Comparison of ENCODE assay signal across 23 cellular contexts in genomic region chr15:56320861-56321260, GRCh38.
"Had no signal": no experiment of that assay in that cellular context is flagged by ENCODE, and none has a peak within 500 bp of the region (broad histone marks: within the 10 kb centered on the region; RNA-seq: fewer than 3 reads in every experiment).

No MANE protein-coding gene starts in this region.

- H3K27me3 Mint-ChIP-seq: dendritic cell treated with granulocyte-macrophage colony-stimulating factor and Interleukin-4, amounts not matched to agents 40 ng/mL and 50 ng/mL, for 4 days; memory B cell; stimulated activated naive CD8-positive, alpha-beta T cell treated with anti-CD3 and anti-CD28 coated beads, Interleukin-15, amount 100 ng/mL, for 72 hours; T-helper 17 cell had no signal

- H3K4me1 ChIP-seq: adrenal gland, prostate gland, vagina had no signal

- H3K4me3 Mint-ChIP-seq: activated T-helper 1 cell treated with anti-CD3 and anti-CD28 coated beads, Interleukin-12 subunit alpha, Interleukin-12 subunit beta, Interleukin-2, Interleukin-4 antibody, amounts not matched to agents 30 ng/mL and 10 ng/mL and 1 ng/mL, durations not matched to agents 14 hours and 24 hours and 36 hours; dendritic cell treated with granulocyte-macrophage colony-stimulating factor and Interleukin-4, amounts not matched to agents 40 ng/mL and 50 ng/mL, for 4 days; memory B cell; naive thymus-derived CD8-positive, alpha-beta T cell; stimulated activated naive CD8-positive, alpha-beta T cell treated with anti-CD3 and anti-CD28 coated beads, Interleukin-15, amount 100 ng/mL, for 72 hours; T-helper 17 cell had no signal

- H3K27me3 ChIP-seq: adrenal gland, suprapubic skin, vagina had no signal

- H3K27ac ChIP-seq: adrenal gland, prostate gland, skin epidermis, suprapubic skin, vagina, WERI-Rb-1 had no signal

- H3K36me3 ChIP-seq: adrenal gland, prostate gland, suprapubic skin, vagina, WERI-Rb-1 had no signal

- H3K4me1 Mint-ChIP-seq: naive thymus-derived CD8-positive, alpha-beta T cell; stimulated activated naive CD8-positive, alpha-beta T cell treated with anti-CD3 and anti-CD28 coated beads, Interleukin-15, amount 100 ng/mL, for 72 hours had no signal

- H3K27ac Mint-ChIP-seq: activated naive CD4-positive, alpha-beta T cell treated with anti-CD3 and anti-CD28 coated beads, Interleukin-2, amount 50 U/mL, for 72 hours; activated T-helper 1 cell treated with anti-CD3 and anti-CD28 coated beads, Interleukin-12 subunit alpha, Interleukin-12 subunit beta, Interleukin-2, Interleukin-4 antibody, amounts not matched to agents 30 ng/mL and 10 ng/mL and 1 ng/mL, durations not matched to agents 14 hours and 24 hours and 36 hours; dendritic cell treated with granulocyte-macrophage colony-stimulating factor and Interleukin-4, amounts not matched to agents 40 ng/mL and 50 ng/mL, for 4 days; memory B cell; naive thymus-derived CD8-positive, alpha-beta T cell; stimulated activated naive CD8-positive, alpha-beta T cell treated with anti-CD3 and anti-CD28 coated beads, Interleukin-15, amount 100 ng/mL, for 72 hours; T-helper 17 cell had no signal

- DNase-seq: activated CD4-positive, alpha-beta T cell treated with anti-CD3 and anti-CD28 coated beads, Interleukin-2, amount 50 U/mL, for 48 hours; activated gamma-delta T cell treated with Interleukin-2 at 50 U/mL for 16 hours; adrenal gland; effector CD8-positive, alpha-beta T cell; hypothalamus; kidney; left ventricle myocardium superior; naive thymus-derived CD8-positive, alpha-beta T cell; right cardiac atrium; stimulated activated CD4-positive, alpha-beta T cell treated with anti-CD3 and anti-CD28 coated beads, Interleukin-15, amount 100 ng/mL, for 24 hours; stimulated activated CD4-positive, alpha-beta T cell treated with anti-CD3 and anti-CD28 coated beads, Interleukin-2, amount 100 ng/mL, for 48 hours; stimulated activated naive CD8-positive, alpha-beta T cell treated with anti-CD3 and anti-CD28 coated beads, Interleukin-15, amount 100 ng/mL, for 72 hours; T-helper 17 cell; trophoblast cell; WERI-Rb-1 had no signal

- H3K4me3 ChIP-seq: adrenal gland, prostate gland, skin epidermis, suprapubic skin, vagina had no signal

- H3K9me3 ChIP-seq: adrenal gland, prostate gland, vagina had no signal

- ATAC-seq: activated naive CD4-positive, alpha-beta T cell treated with anti-CD3 and anti-CD28 coated beads, Interleukin-2, amount 50 U/mL, for 72 hours; left ventricle myocardium superior; naive thymus-derived CD8-positive, alpha-beta T cell; right cardiac atrium; stimulated activated naive CD8-positive, alpha-beta T cell treated with anti-CD3 and anti-CD28 coated beads, Interleukin-15, amount 100 ng/mL, for 72 hours; T-helper 17 cell had no signal
